ENCODE assay signal across 1 cellular context in genomic region chr17:43720311-43721060, GRCh38.
TF ChIP-seq lines count a peak whose summit lies in the region.

No MANE protein-coding gene starts in this region.

TF ChIP-seq in SK-N-SH, 30 proteins besides CTCF, POLR2A, EP300 and RAD21 (continued from another document):
- no peak for TF ChIP-seq IRF3 (IDR thresholded peaks at IDR 0.05; ENCODE audit: low read depth, low read length)
- no peak for TF ChIP-seq NRF1 (IDR thresholded peaks at IDR 0.05; ENCODE audit: low read depth, low read length)
- TF ChIP-seq TEAD4 (IDR thresholded peaks at IDR 0.05; ENCODE audit: borderline replicate concordance, insufficient read depth) = no peak
- TF ChIP-seq, protein P1, sequence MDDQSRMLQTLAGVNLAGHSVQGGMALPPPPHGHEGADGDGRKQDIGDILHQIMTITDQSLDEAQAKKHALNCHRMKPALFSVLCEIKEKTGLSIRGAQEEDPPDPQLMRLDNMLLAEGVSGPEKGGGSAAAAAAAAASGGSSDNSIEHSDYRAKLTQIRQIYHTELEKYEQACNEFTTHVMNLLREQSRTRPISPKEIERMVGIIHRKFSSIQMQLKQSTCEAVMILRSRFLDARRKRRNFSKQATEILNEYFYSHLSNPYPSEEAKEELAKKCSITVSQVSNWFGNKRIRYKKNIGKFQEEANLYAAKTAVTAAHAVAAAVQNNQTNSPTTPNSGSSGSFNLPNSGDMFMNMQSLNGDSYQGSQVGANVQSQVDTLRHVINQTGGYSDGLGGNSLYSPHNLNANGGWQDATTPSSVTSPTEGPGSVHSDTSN (IDR thresholded peaks at IDR 0.05) = no peak
- TF ChIP-seq TCF12 (IDR thresholded peaks at IDR 0.05) = no peak
- TF ChIP-seq REST (IDR thresholded peaks at IDR 0.05; ENCODE audit: low read depth, low read length) = no peak
- TF ChIP-seq FOXJ3 (CRISPR knock-in tag; IDR thresholded peaks at IDR 0.05) = 0 out of 2 replicates have a peak, but pooled peaks have one; percentile 25
- TF ChIP-seq RFX5 (IDR thresholded peaks at IDR 0.05; ENCODE audit: low read length) = no peak
- TF ChIP-seq, protein P2, sequence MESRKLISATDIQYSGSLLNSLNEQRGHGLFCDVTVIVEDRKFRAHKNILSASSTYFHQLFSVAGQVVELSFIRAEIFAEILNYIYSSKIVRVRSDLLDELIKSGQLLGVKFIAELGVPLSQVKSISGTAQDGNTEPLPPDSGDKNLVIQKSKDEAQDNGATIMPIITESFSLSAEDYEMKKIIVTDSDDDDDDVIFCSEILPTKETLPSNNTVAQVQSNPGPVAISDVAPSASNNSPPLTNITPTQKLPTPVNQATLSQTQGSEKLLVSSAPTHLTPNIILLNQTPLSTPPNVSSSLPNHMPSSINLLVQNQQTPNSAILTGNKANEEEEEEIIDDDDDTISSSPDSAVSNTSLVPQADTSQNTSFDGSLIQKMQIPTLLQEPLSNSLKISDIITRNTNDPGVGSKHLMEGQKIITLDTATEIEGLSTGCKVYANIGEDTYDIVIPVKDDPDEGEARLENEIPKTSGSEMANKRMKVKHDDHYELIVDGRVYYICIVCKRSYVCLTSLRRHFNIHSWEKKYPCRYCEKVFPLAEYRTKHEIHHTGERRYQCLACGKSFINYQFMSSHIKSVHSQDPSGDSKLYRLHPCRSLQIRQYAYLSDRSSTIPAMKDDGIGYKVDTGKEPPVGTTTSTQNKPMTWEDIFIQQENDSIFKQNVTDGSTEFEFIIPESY (IDR thresholded peaks at IDR 0.05; ENCODE audit: borderline replicate concordance, low read depth) = no peak
- TF ChIP-seq MAX (IDR thresholded peaks at IDR 0.05; ENCODE audit: low read depth) = peak; percentile 69; the same call in 1 of the 2 replicates
- TF ChIP-seq CHD2 (IDR thresholded peaks at IDR 0.05; ENCODE audit: low read length, partially characterized antibody) = peak; percentile 25
- TF ChIP-seq NFIC (IDR thresholded peaks at IDR 0.05; ENCODE audit: borderline replicate concordance) = no peak
- no peak for TF ChIP-seq GATA2 (CRISPR knock-in tag; IDR thresholded peaks at IDR 0.05)
- no peak for TF ChIP-seq RXRA (IDR thresholded peaks at IDR 0.05; ENCODE audit: borderline replicate concordance, low read depth)
- peak; percentile 41; the same call in 1 of the 2 replicates for TF ChIP-seq POLR2AphosphoS5 (IDR thresholded peaks at IDR 0.05; ENCODE audit: low read depth, low read length)
